ENCODE assay signal across 8 cellular contexts in genomic region chr18:14449995-14450653, GRCh38.
DNase-seq lines count a peak whose midpoint lies in the region; ATAC-seq and TF ChIP-seq lines count a peak whose summit lies in the region.
"Not testable (repeated sequence)": the region's sequence is repeated elsewhere in the genome, so short reads cannot be mapped to it uniquely, and the experiment has no call there.

No MANE protein-coding gene starts in this region.

- H4K20me1 ChIP-seq in GM23338 (replicated peaks; ENCODE audit: insufficient read depth) = not testable (repeated sequence)

- 1% methylated on average over 48 of the region's 63 CpGs; no CpG with 5 or more reads in 1 of the 2 donors for WGBS in body of pancreas, 2 donors
- 35% methylated on average over 35 of the region's 63 CpGs; no CpG with 5 or more reads in 1 of the 2 donors for WGBS in transverse colon (ENCODE audit: low coverage in 1 of 2), 2 donors

- H3K79me2 ChIP-seq in GM23338 (replicated peaks; ENCODE audit: insufficient read depth) = not testable (repeated sequence)

- DNase-seq in GM23338 (ENCODE audit: low spot score) = not testable (repeated sequence)
- DNase-seq in T-helper 2 cell treated with Interferon-gamma antibody and Interleukin-4, amounts not matched to agents 5 μg/mL and 100 μg/mL, for 36 hours (ENCODE audit: low spot score) = peak; percentile 17
- peak; percentile 60 for DNase-seq in activated T-cell treated with anti-CD3 and anti-CD28 coated beads, Interleukin-2, amount 50 U/mL, for 1 hour
- DNase-seq in body of pancreas = peak; percentile 40 to 78 (median 66)
- peak in 37 of 42 donors; percentile 6 to 81 (median 45) for DNase-seq in head of caudate nucleus
- DNase-seq in myocyte (ENCODE audit: low read depth) = peak; percentile 68
- DNase-seq in stimulated activated CD4-positive, alpha-beta T cell treated with anti-CD3 and anti-CD28 coated beads, Interleukin-12 subunit alpha, Interleukin-12 subunit beta, amount 100 ng/mL, for 4 hours = peak; percentile 41
- DNase-seq in transverse colon = peak; percentile 12

- intact Hi-C loops in body of pancreas (cut with DNase I); head of caudate nucleus (cut with DNase I); transverse colon (cut with DNase I; ENCODE audit: low total_unique reads): not testable (repeated sequence)

- not testable (repeated sequence) for H2AFZ ChIP-seq in GM23338

- H3K27ac Mint-ChIP-seq in GM23338; T-helper 2 cell treated with Interferon-gamma antibody and Interleukin-4, amounts not matched to agents 5 μg/mL and 100 μg/mL, for 36 hours: not testable (repeated sequence)

- not testable (repeated sequence) for H3K4me1 Mint-ChIP-seq in GM23338; T-helper 2 cell treated with Interferon-gamma antibody and Interleukin-4, amounts not matched to agents 5 μg/mL and 100 μg/mL, for 36 hours (ENCODE audit: low read depth)

- not testable (repeated sequence) for H3K27me3 Mint-ChIP-seq in GM23338 (ENCODE audit: insufficient read depth, low read depth, poor library complexity)
- peaks cover 16% of the 10 kb centered on the region for H3K27me3 Mint-ChIP-seq in T-helper 2 cell treated with Interferon-gamma antibody and Interleukin-4, amounts not matched to agents 5 μg/mL and 100 μg/mL, for 36 hours (ENCODE audit: low read depth)

- not testable (repeated sequence) for H3K27me3 ChIP-seq in GM23338 (ENCODE audit: insufficient read depth); body of pancreas; transverse colon

- not testable (repeated sequence) for H3K36me3 ChIP-seq in GM23338 (ENCODE audit: insufficient read depth); body of pancreas (replicated peaks in 1 of 2; ENCODE audit: insufficient read depth in 1 of 2, low read depth in 2 of 2); transverse colon

- peaks cover 17% of the 10 kb centered on the region for H3K9me3 Mint-ChIP-seq in GM23338
- H3K9me3 Mint-ChIP-seq in T-helper 2 cell treated with Interferon-gamma antibody and Interleukin-4, amounts not matched to agents 5 μg/mL and 100 μg/mL, for 36 hours = not testable (repeated sequence)

- not testable (repeated sequence) for H3K4me3 Mint-ChIP-seq in GM23338; T-helper 2 cell treated with Interferon-gamma antibody and Interleukin-4, amounts not matched to agents 5 μg/mL and 100 μg/mL, for 36 hours

- TF ChIP-seq POLR2A in body of pancreas (IDR thresholded peaks at IDR 0.05) = peak; percentile 29 to 55 (median 30)
- not testable (repeated sequence) for TF ChIP-seq POLR2A in transverse colon (IDR thresholded peaks at IDR 0.05)

- not testable (repeated sequence) for H3K9me2 ChIP-seq in GM23338 (ENCODE audit: insufficient read depth)

- H3K27ac ChIP-seq in GM23338 (ENCODE audit: low read depth) = not testable (repeated sequence)
- H3K27ac ChIP-seq in body of pancreas (peak overlapping the region in 3 of 4 donors; percentile 70 to 95 (median 88)), transverse colon (peak overlapping the region; percentile 43 to 82 (median 77))

- H3K4me3 ChIP-seq in GM23338 = not testable (repeated sequence)
- H3K4me3 ChIP-seq in body of pancreas (peak overlapping the region in 1 of 2 donors; percentile 39), transverse colon (peak overlapping the region in 3 of 4 donors; percentile 33 to 54 (median 49))

- not testable (repeated sequence) for H3K36me3 Mint-ChIP-seq in GM23338 (ENCODE audit: low read depth); T-helper 2 cell treated with Interferon-gamma antibody and Interleukin-4, amounts not matched to agents 5 μg/mL and 100 μg/mL, for 36 hours (ENCODE audit: low read depth)

- not testable (repeated sequence) for H3K4me2 ChIP-seq in GM23338

- not testable (repeated sequence) for H3K9me3 ChIP-seq in body of pancreas, transverse colon

- not testable (repeated sequence) for TF ChIP-seq EP300 in transverse colon (IDR thresholded peaks at IDR 0.05; ENCODE audit: low read depth)

- H3F3A ChIP-seq in GM23338 (replicated peaks; ENCODE audit: low read depth) = not testable (repeated sequence)

- peak; percentile 29; the same call in 1 of the 3 replicates for ATAC-seq in GM23338
- ATAC-seq in body of pancreas = peak; percentile 97

- TF ChIP-seq CTCF in GM23338 (conservative IDR thresholded peaks at IDR 0.05; ENCODE audit: low read depth in 2 of 2) = not testable (repeated sequence)
- TF ChIP-seq CTCF in body of pancreas (IDR thresholded peaks at IDR 0.05) (peak in 3 of 7 experiments; percentile 20 to 59 (median 45)), transverse colon (IDR thresholded peaks at IDR 0.05) (peak in 2 of 5 experiments; percentile 12 to 37)

- in situ Hi-C loops in transverse colon (cut with MboI; ENCODE audit: low pct_ligation_motif_present in 1 of 4, low pct_unique_long_range_greater_than_20kb in 1 of 4, low sequenced_read_pairs in 3 of 4) = not testable (repeated sequence)

- not testable (repeated sequence) for H3K4me1 ChIP-seq in GM23338 (ENCODE audit: insufficient read depth); body of pancreas; transverse colon
